In the genomic region with DNA sequence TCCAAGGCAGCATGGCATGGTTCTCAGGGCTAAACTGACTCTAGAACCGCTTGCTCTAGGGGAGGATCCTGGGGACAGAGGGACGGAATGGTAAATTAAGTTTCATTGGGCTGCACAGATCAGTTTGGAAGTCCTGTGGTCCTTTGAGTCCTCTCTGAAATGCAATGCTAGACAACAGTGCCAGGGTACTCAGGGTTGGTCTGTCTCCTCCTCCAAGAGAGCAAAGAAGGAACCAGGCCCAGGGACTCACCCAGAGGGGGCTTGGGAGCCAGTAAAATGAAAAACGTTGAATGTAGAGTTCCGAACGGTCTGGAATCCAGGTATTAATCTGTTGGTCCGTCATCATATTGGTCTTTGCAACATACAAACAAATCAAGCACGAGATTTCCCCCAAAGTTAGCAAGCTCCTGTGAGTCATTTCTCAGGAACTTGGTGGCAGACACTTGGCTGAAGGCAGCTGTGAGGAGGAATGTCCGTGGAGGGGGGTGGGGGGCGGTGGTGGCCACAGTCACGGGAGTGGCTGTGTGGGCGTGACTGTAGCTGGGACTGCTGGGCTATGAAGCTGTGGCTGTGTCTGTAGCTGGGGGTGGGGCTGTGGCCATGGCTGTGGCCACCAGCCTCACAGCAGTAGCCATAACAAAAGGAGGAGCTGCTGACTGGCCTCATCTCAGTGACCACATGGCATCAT, we compare ENCODE assay signal across 9 cellular contexts. TPM values are rescaled to one million over a fixed set of nuclear protein-coding genes. Genes with fewer than 3 reads are reported as not detected.
DNase-seq lines count a peak whose midpoint lies in the region; ATAC-seq and TF ChIP-seq lines count a peak whose summit lies in the region.
"Had no signal": no experiment of that assay in that cellular context is flagged by ENCODE, and none has a peak within 500 bp of the region (broad histone marks: within the 10 kb centered on the region; RNA-seq: fewer than 3 reads in every experiment).

No MANE protein-coding gene starts in this region.

- H3K27me3 Mint-ChIP-seq in chondrocyte (ENCODE audit: low read depth) (no peaks in the 10 kb centered on the region), natural killer cell (ENCODE audit: low read depth in 2 of 2) (no peaks in the 10 kb centered on the region)

- no peaks in the 10 kb centered on the region for H3K27me3 ChIP-seq in upper lobe of right lung

- TF ChIP-seq CTCF in chondrocyte (IDR thresholded peaks at IDR 0.05) (no peak), natural killer cell (IDR thresholded peaks at IDR 0.05) (no peak), upper lobe of right lung (IDR thresholded peaks at IDR 0.05) (no peak)

- peak overlapping the region; percentile 94 for H3K27ac Mint-ChIP-seq in chondrocyte (ENCODE audit: unreplicated experiment)
- peak overlapping the region in 1 of 2 donors; percentile 56 for H3K27ac Mint-ChIP-seq in natural killer cell
- H3K27ac Mint-ChIP-seq: memory B cell had no signal

- peaks cover 32% of the 10 kb centered on the region for H3K4me1 ChIP-seq in upper lobe of right lung

- DNase-seq in ELR (ENCODE audit: low read depth), result peak; percentile 91
- peak; percentile 81 for DNase-seq in MV-4-11 (lab: John Stamatoyannopoulos, UW)
- no peak for DNase-seq in chondrocyte (ENCODE audit: low spot score)
- DNase-seq in natural killer cell, result no peak
- peak; percentile 88 for DNase-seq in upper lobe of right lung
- DNase-seq in DMS53 treated with DMSO at 0.1 percent for 48 hours (lab: John Stamatoyannopoulos, UW; ENCODE audit: unreplicated experiment), result no peak
- DNase-seq in NCI-H1105 treated with DMSO at 0.1 percent for 48 hours (lab: John Stamatoyannopoulos, UW), result no peak

- H3K27ac ChIP-seq in upper lobe of right lung, result peak overlapping the region; percentile 52

- peak; percentile 45 to 73 (median 52) for ATAC-seq in natural killer cell
- peak; percentile 87 for ATAC-seq in upper lobe of right lung
- no peak for ATAC-seq in GM18907 (IDR thresholded peaks at IDR 0.05; ENCODE audit: unreplicated experiment)

- H3K9me3 Mint-ChIP-seq in chondrocyte (ENCODE audit: low read depth), result peaks cover 4% of the 10 kb centered on the region
- no peaks in the 10 kb centered on the region for H3K9me3 Mint-ChIP-seq in natural killer cell

- H3K9me3 ChIP-seq in upper lobe of right lung, result no peaks in the 10 kb centered on the region

- H3K4me1 Mint-ChIP-seq in chondrocyte (ENCODE audit: low read depth), result peaks cover 59% of the 10 kb centered on the region
- H3K4me1 Mint-ChIP-seq in natural killer cell, result peaks cover 26 to 28% of the 10 kb centered on the region in 2 donors

- H3K36me3 Mint-ChIP-seq in chondrocyte (ENCODE audit: low read depth) (no peaks in the 10 kb centered on the region), natural killer cell (no peaks in the 10 kb centered on the region)

- H3K4me3 Mint-ChIP-seq in chondrocyte (ENCODE audit: unreplicated experiment) (peak overlapping the region; percentile 8), natural killer cell (no peak overlapping the region)
- H3K4me3 Mint-ChIP-seq: memory B cell had no signal

- no peaks in the 10 kb centered on the region for H3K36me3 ChIP-seq in upper lobe of right lung

- H3K4me3 ChIP-seq in upper lobe of right lung, result no peak overlapping the region

- intact Hi-C loops in natural killer cell (cut with micrococcal nuclease) (no loop called here), upper lobe of right lung (cut with DNase I) (no loop called here)

RNA-seq across cellular contexts. Expression of a gene that starts 40.8 kb away (rescaled TPM):
- total RNA-seq in chondrocyte (18.6 to 22.6 TPM (median 22.0 TPM) in 3 replicates), natural killer cell (10 to 100 TPM; 10.2 to 12.0 (median 11.0) TPM), upper lobe of right lung (22.5 TPM)

Comparison
In these comparisons a context has a peak if more than half of its experiments do, and no peak if none do; other contexts are left out.
1. DNase-seq: peak in ELR (single experiment), MV-4-11 (single experiment) and upper lobe of right lung (single experiment); none in chondrocyte (single experiment), natural killer cell (single experiment), DMS53 treated with DMSO at 0.1 percent for 48 hours (single experiment) and NCI-H1105 treated with DMSO at 0.1 percent for 48 hours (single experiment).